ENCODE assay signal across 8 cellular contexts in the genomic region with DNA sequence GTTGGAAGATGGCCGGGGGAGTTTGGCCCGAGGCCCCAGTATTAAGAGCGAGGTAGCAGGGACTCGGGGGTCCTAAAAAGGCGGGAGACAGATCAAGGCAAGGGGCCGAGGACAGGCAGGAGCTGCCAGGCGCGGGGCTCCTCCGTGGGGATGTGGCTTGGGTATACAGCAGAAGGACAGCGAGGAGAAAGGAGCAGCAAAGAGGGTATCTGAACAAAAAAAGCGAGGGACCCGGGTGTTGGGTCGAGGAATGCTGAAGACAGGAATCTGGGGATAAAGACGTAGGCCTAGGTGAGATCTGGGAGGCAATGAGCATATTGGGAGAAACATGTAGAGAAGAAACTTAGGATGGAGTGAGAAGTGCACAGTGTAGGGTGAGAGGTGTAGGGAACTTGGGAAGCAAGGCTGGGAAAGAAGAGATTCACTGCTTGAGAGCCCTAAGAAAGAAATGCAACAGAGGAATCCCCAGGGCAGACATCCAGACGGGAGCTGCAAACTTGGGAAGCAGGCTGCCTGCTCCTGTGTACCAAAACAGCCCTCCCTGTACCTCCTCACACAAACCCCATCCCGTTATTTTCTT. TPM values are rescaled to one million over a fixed set of nuclear protein-coding genes. Genes with fewer than 3 reads are reported as not detected.
DNase-seq lines count a peak whose midpoint lies in the region; ATAC-seq and TF ChIP-seq lines count a peak whose summit lies in the region.

No MANE protein-coding gene starts in this region.

- H3K27me3 Mint-ChIP-seq in effector memory CD8-positive, alpha-beta T cell = no peaks in the 10 kb centered on the region

- H3K27ac ChIP-seq in DND-41 (ENCODE audit: low read length) = 0 out of 2 replicates have a peak overlapping the region, but pooled peaks have one; percentile 7
- H3K27ac ChIP-seq in vagina = peak overlapping the region; percentile 98

- peak overlapping the region; percentile 73 for H3K4me2 ChIP-seq in DND-41 (ENCODE audit: insufficient read depth, low read length)

- no peaks in the 10 kb centered on the region for H3K36me3 Mint-ChIP-seq in effector memory CD8-positive, alpha-beta T cell (ENCODE audit: insufficient read depth)

- peak overlapping the region; percentile 2 to 51; a peak in 3 of 4 replicates for H3K4me3 ChIP-seq in DND-41 (ENCODE audit: low read depth in 1 of 2, low read length in 2 of 2)
- peak overlapping the region; percentile 65 for H3K4me3 ChIP-seq in NT2/D1 (ENCODE audit: insufficient read length, low read depth)
- H3K4me3 ChIP-seq in mononuclear cell (ENCODE audit: low read length) = peak overlapping the region; percentile 36
- peak overlapping the region; percentile 85 to 98 for H3K4me3 ChIP-seq in vagina

- ATAC-seq in DND-41 (ENCODE audit: insufficient read depth, low read depth) = peak; percentile 54; the same call in 2 of the 3 replicates
- ATAC-seq in GM21723 (IDR thresholded peaks at IDR 0.05; ENCODE audit: unreplicated experiment) = peak; percentile 35
- no peak for ATAC-seq in effector memory CD8-positive, alpha-beta T cell (replicated peaks)
- ATAC-seq in HG02938 (IDR thresholded peaks at IDR 0.05; ENCODE audit: unreplicated experiment) = no peak

- intact Hi-C loops in vagina (cut with DNase I) = no loop called here

- peak overlapping the region; percentile 70 for H2AFZ ChIP-seq in DND-41 (ENCODE audit: low read depth, low read length)

- DNase-seq in DND-41 (no peak), NT2/D1 (ENCODE audit: low read depth, low spot score) (no peak), vagina (ENCODE audit: extremely low spot score in 2 of 2) (no peak)
- peak in 1 of 3 experiments; percentile 5 for DNase-seq in effector memory CD8-positive, alpha-beta T cell
- no peak for DNase-seq in stimulated activated CD4-positive, alpha-beta T cell treated with anti-CD3 and anti-CD28 coated beads, Interleukin-4, amount 100 ng/mL, for 24 hours

- no peaks in the 10 kb centered on the region for H3K9me3 ChIP-seq in DND-41 (ENCODE audit: insufficient read depth, low read length, severe bottlenecking)
- no peaks in the 10 kb centered on the region for H3K9me3 ChIP-seq in NT2/D1 (ENCODE audit: insufficient read depth, low read length)
- no peaks in the 10 kb centered on the region for H3K9me3 ChIP-seq in mononuclear cell (ENCODE audit: low read depth, low read length)
- no peaks in the 10 kb centered on the region for H3K9me3 ChIP-seq in vagina

- H3K4me1 Mint-ChIP-seq in effector memory CD8-positive, alpha-beta T cell (ENCODE audit: low read depth in 2 of 2) = peaks cover 11 to 14% of the 10 kb centered on the region in 2 donors

- H4K20me1 ChIP-seq in DND-41 (ENCODE audit: insufficient read depth, low read length) = no peaks in the 10 kb centered on the region

- H3K36me3 ChIP-seq in DND-41 (ENCODE audit: insufficient read depth, low read length) (no peaks in the 10 kb centered on the region), NT2/D1 (ENCODE audit: insufficient read depth, insufficient read length, low read length) (peaks cover 16% of the 10 kb centered on the region), vagina (peaks cover 0 to 15% of the 10 kb centered on the region in 2 donors)

- TF ChIP-seq POLR2A in vagina (IDR thresholded peaks at IDR 0.05) = no peak

- H3K9ac ChIP-seq in DND-41 (ENCODE audit: low read depth, low read length) = peak overlapping the region; percentile 48
- peak overlapping the region; percentile 70 for H3K9ac ChIP-seq in NT2/D1 (ENCODE audit: insufficient read length, low read depth)

- TF ChIP-seq CTCF in DND-41 (IDR thresholded peaks at IDR 0.05; ENCODE audit: borderline replicate concordance, extremely low read depth, low read length, poor library complexity, severe bottlenecking) = no peak
- no peak for TF ChIP-seq CTCF in vagina (IDR thresholded peaks at IDR 0.05)

- no peaks in the 10 kb centered on the region for H3K9me3 Mint-ChIP-seq in effector memory CD8-positive, alpha-beta T cell

- H3K27me3 ChIP-seq in DND-41 (ENCODE audit: insufficient read depth, low read length, poor library complexity) = no peaks in the 10 kb centered on the region
- H3K27me3 ChIP-seq in NT2/D1 (ENCODE audit: insufficient read depth, insufficient read length) = no peaks in the 10 kb centered on the region
- no peaks in the 10 kb centered on the region for H3K27me3 ChIP-seq in mononuclear cell (ENCODE audit: insufficient read depth, low read length)
- no peaks in the 10 kb centered on the region for H3K27me3 ChIP-seq in vagina

- H3K4me3 Mint-ChIP-seq in effector memory CD8-positive, alpha-beta T cell = peak overlapping the region; percentile 81 to 88

- H3K4me1 ChIP-seq in DND-41 (ENCODE audit: insufficient read depth, low read length) (peaks cover 9% of the 10 kb centered on the region), NT2/D1 (ENCODE audit: insufficient read depth, insufficient read length) (no peaks in the 10 kb centered on the region), mononuclear cell (ENCODE audit: insufficient read depth, low read length) (peaks cover 18% of the 10 kb centered on the region), vagina (peaks cover 16% of the 10 kb centered on the region)

- peak overlapping the region; percentile 84 to 92 for H3K27ac Mint-ChIP-seq in effector memory CD8-positive, alpha-beta T cell

- no peaks in the 10 kb centered on the region for H3K79me2 ChIP-seq in DND-41 (ENCODE audit: insufficient read depth, low read length)

RNA-seq across cellular contexts. Expression of gene SUOX, which starts 10.9 kb away (rescaled TPM):
- total RNA-seq in mononuclear cell = 2.4 TPM
- 15.5 TPM for total RNA-seq in vagina

RNA-seq across cellular contexts. Expression of gene IKZF4, which starts 12.9 kb away (rescaled TPM):
- 1.3 TPM for total RNA-seq in mononuclear cell
- 4.4 TPM for total RNA-seq in vagina

RNA-seq across cellular contexts. Expression of gene RPS26, which starts 33.7 kb away (rescaled TPM):
- total RNA-seq in mononuclear cell (1,312 TPM), vagina (597 TPM)

RNA-seq across cellular contexts. Expression of gene RAB5B, which starts 34.1 kb away (rescaled TPM):
- total RNA-seq in mononuclear cell (25.1 TPM), vagina (80.5 TPM)

RNA-seq across cellular contexts. Expression of gene CDK2, which starts 41.4 kb away (rescaled TPM):
- 6.9 TPM for total RNA-seq in mononuclear cell
- total RNA-seq in vagina = 26.0 TPM

Comparison
In these comparisons a context has a peak if more than half of its experiments do, and no peak if none do; other contexts are left out.
1. ATAC-seq: peak in DND-41 (single experiment) and GM21723 (single experiment); none in effector memory CD8-positive, alpha-beta T cell (single experiment) and HG02938 (single experiment).
2. H3K4me3 ChIP-seq: peak in every context shown above with its lines; median percentile 92 in vagina; 65 in NT2/D1; 36 in mononuclear cell; 26 in DND-41.